In the genomic region with DNA sequence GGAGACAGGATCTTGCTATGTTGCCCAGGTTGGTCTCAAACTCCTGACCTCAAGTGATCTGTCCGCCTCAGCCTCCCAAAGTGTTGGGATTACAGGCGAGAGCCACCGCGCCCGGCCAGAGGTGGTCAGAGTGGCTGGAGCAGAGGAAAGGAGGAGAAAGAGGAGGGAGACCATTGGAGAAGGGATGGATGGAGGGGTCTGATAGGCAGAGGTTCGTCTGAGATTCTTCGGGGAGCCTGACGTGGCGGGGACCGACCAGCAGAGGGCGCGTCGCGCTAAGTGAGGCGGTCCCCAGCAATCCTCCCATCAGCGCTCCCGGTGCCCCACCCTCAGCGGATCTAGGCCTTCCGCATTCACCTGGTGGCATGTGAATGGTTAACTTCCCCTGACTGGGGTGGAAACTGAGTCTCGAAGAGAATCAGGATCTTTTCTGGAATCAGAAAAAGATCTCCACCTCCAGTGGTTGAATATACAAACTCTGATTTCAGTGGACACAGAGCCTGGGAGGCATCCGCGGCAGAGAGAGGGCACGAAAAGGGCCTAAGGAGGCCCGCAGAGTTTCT, we compare ENCODE assay signal across 8 cellular contexts. TPM values are rescaled to one million over a fixed set of nuclear protein-coding genes. Genes with fewer than 3 reads are reported as not detected.
DNase-seq lines count a peak whose midpoint lies in the region; ATAC-seq and TF ChIP-seq lines count a peak whose summit lies in the region.

No MANE protein-coding gene starts in this region.

- H3K36me3 ChIP-seq in Peyer's patch = no peaks in the 10 kb centered on the region
- no peaks in the 10 kb centered on the region for H3K36me3 ChIP-seq in thyroid gland

- 12 to 18% methylated on average over 20 to 24 of the region's 24 CpGs for WGBS in thyroid gland, 2 donors

- H3K27me3 ChIP-seq in Peyer's patch = no peaks in the 10 kb centered on the region
- H3K27me3 ChIP-seq in thyroid gland = no peaks in the 10 kb centered on the region

- no peaks in the 10 kb centered on the region for H3K9me3 ChIP-seq in Peyer's patch
- no peaks in the 10 kb centered on the region for H3K9me3 ChIP-seq in thyroid gland

- H3K4me3 ChIP-seq in Peyer's patch (no peak overlapping the region), fibroblast of the aortic adventitia (ENCODE audit: low read depth, low read length) (no peak overlapping the region), thyroid gland (replicated peaks in 1 of 3) (no peak overlapping the region)

- H3K4me1 ChIP-seq in Peyer's patch (peaks cover 0 to 6% (median 0%) of the 10 kb centered on the region in 4 donors), thyroid gland (peaks cover 0 to 20% of the 10 kb centered on the region in 2 donors)

- ATAC-seq in HG03342 (IDR thresholded peaks at IDR 0.05; ENCODE audit: unreplicated experiment) (peak; percentile 38), GM18907 (IDR thresholded peaks at IDR 0.05; ENCODE audit: unreplicated experiment) (no peak)

- peak; percentile 33 for DNase-seq in DMS153 (lab: John Stamatoyannopoulos, UW)
- DNase-seq in Peyer's patch = peak; percentile 72 to 92 (median 85)
- DNase-seq in activated T-cell treated with anti-CD3 and anti-CD28 coated beads, Interleukin-2, amount 50 U/mL, for 48 hours = peak; percentile 89 to 91
- DNase-seq in fibroblast of the aortic adventitia (ENCODE audit: low read depth) = peak; percentile 64
- DNase-seq in nucleus accumbens (lab: John Stamatoyannopoulos, UW) = peak in 40 of 56 donors; percentile 11 to 83 (median 42)
- DNase-seq in thyroid gland = peak; percentile 60 to 68

- peak overlapping the region in 2 of 4 donors; percentile 3 to 17 for H3K27ac ChIP-seq in Peyer's patch
- H3K27ac ChIP-seq in thyroid gland = peak overlapping the region; percentile 35 to 65 (median 56)

- TF ChIP-seq POLR2A in Peyer's patch (IDR thresholded peaks at IDR 0.05) (no peak), thyroid gland (IDR thresholded peaks at IDR 0.05) (no peak)

- intact Hi-C loops in thyroid gland (cut with DNase I) = loop anchor here (5.0 kb wide), 2 partner anchors 41 to 121 kb away; no protein-coding TSS in a partner anchor

- peak; percentile 89 to 94 (median 90) for TF ChIP-seq CTCF in Peyer's patch (IDR thresholded peaks at IDR 0.05)
- TF ChIP-seq CTCF in fibroblast of the aortic adventitia (IDR thresholded peaks at IDR 0.05; ENCODE audit: insufficient read depth, low read length) = peak; percentile 96
- peak; percentile 80 to 96 (median 86) for TF ChIP-seq CTCF in thyroid gland (IDR thresholded peaks at IDR 0.05)

RNA-seq across cellular contexts. Expression of a gene that starts 8.8 kb away (rescaled TPM):
- total RNA-seq in Peyer's patch (10 to 100 TPM; 40.5 to 74.4 (median 57.7) TPM), fibroblast of the aortic adventitia (ENCODE audit: low replicate concordance) (12.1 and 21.1 TPM in 2 replicates), thyroid gland (10 to 100 TPM; 17.7 to 21.8 (median 19.6) TPM)

RNA-seq across cellular contexts. Expression of a gene that starts 11.5 kb away (rescaled TPM):
- total RNA-seq in Peyer's patch (10 to 100 TPM; 10.3 to 18.9 (median 16.0) TPM), fibroblast of the aortic adventitia (ENCODE audit: low replicate concordance) (3.1 and 6.1 TPM in 2 replicates), thyroid gland (10 to 100 TPM in 1 of 4 donors, 1 to 10 TPM in 3; 5.0 to 10.9 (median 5.9) TPM)

RNA-seq across cellular contexts. Expression of a gene that starts 31.0 kb away (rescaled TPM):
- total RNA-seq in Peyer's patch (10 to 100 TPM; 10.5 to 62.7 (median 18.7) TPM), fibroblast of the aortic adventitia (ENCODE audit: low replicate concordance) (0.09 TPM in 1 of 2 replicates, not detected in the other), thyroid gland (100 to 1,000 TPM; 103 to 322 (median 174) TPM)

RNA-seq across cellular contexts. Expression of a gene that starts 36.8 kb away (rescaled TPM):
- 10 to 100 TPM; 15.2 to 37.2 (median 23.9) TPM for total RNA-seq in Peyer's patch
- 2.9 and 20.2 TPM in 2 replicates for total RNA-seq in fibroblast of the aortic adventitia (ENCODE audit: low replicate concordance)
- total RNA-seq in thyroid gland = 10 to 100 TPM; 14.5 to 40.4 (median 20.1) TPM

RNA-seq across cellular contexts. Expression of a gene that starts 40.5 kb away (rescaled TPM):
- 100 to 1,000 TPM in 3 of 4 donors, 10 to 100 TPM in 1; 76.7 to 202 (median 196) TPM for total RNA-seq in Peyer's patch
- total RNA-seq in fibroblast of the aortic adventitia (ENCODE audit: low replicate concordance) = 22.7 and 34.3 TPM in 2 replicates
- 100 to 1,000 TPM in 3 of 4 donors, 10 to 100 TPM in 1; 95.8 to 311 (median 149) TPM for total RNA-seq in thyroid gland

Comparison
In these comparisons a context has a peak if more than half of its experiments do, and no peak if none do; other contexts are left out.
1. DNase-seq: peak in every context shown above with its lines; median percentile 90 in activated T-cell treated with anti-CD3 and anti-CD28 coated beads, Interleukin-2, amount 50 U/mL, for 48 hours; 85 in Peyer's patch; 64 in fibroblast of the aortic adventitia; 64 in thyroid gland; 42 in nucleus accumbens; 33 in DMS153.
2. RNA of a gene that starts 31.0 kb away (total RNA-seq): 103 to 322 TPM in thyroid gland and 10.5 to 62.7 TPM in Peyer's patch; 0.09 TPM in fibroblast of the aortic adventitia; every median in the first group is over 10 times any median in the second.
3. Peak in every context shown above with its lines, with median percentiles within 50 percentile points of each other: CTCF ChIP-seq.